In the genomic region with DNA sequence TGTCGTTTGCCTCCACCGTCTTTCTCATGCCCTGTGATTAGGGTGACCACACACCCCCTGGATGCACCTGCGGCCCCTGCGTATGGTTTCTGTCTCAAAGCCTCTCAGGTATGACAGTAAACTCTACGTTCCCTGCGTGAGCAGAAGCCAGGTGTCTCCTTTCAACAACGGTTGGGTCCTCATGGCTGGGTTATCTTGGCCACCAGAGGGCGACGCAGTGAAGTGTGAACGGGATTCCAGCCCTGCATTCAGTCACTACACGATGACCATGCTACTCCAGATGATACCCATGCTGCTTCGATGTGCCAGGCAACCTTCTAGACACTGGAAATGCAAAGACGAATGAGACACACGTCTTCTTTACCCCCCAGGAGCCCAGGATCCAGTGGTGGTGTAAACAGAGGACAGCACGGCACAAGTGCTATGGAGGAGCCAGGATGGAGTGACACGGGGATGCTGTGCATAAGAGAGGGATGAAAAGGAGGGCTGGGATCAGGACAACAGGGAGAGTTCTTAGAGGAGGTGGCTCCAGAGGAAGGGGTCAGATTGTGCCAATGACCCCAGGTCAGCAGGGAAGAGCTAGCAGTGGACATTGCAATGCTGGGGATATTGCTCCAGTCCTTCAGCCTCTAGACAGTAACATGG, we compare ENCODE assay signal across 8 cellular contexts.
DNase-seq lines count a peak whose midpoint lies in the region; ATAC-seq and TF ChIP-seq lines count a peak whose summit lies in the region.

No MANE protein-coding gene starts in this region.

- no peak for ATAC-seq in activated CD8-positive, alpha-beta T cell treated with anti-CD3 and anti-CD28 coated beads for 36 hours
- ATAC-seq in left cardiac atrium = peak in 1 of 2 donors; percentile 24
- no peak for ATAC-seq in HG02798 (IDR thresholded peaks at IDR 0.05; ENCODE audit: poor library complexity, unreplicated experiment)
- no peak for ATAC-seq in HG03095 (IDR thresholded peaks at IDR 0.05; ENCODE audit: unreplicated experiment)

- no peaks in the 10 kb centered on the region for H3K36me3 ChIP-seq in MM.1S (replicated peaks; ENCODE audit: insufficient read depth, low read length)

- H4K20me1 ChIP-seq in MM.1S (ENCODE audit: insufficient read depth, low read length) = no peaks in the 10 kb centered on the region

- intact Hi-C loops in activated CD8-positive, alpha-beta T cell treated with anti-CD3 and anti-CD28 coated beads for 36 hours (cut with micrococcal nuclease) = no loop called here
- intact Hi-C loops in left cardiac atrium (cut with DNase I) = no loop called here

- H3K4me3 Mint-ChIP-seq in activated CD8-positive, alpha-beta T cell treated with anti-CD3 and anti-CD28 coated beads for 36 hours = no peak overlapping the region

- no peaks in the 10 kb centered on the region for H3K9me2 ChIP-seq in MM.1S (replicated peaks; ENCODE audit: insufficient read depth, low read length)

- peak; percentile 35 for TF ChIP-seq CTCF in MM.1S (IDR thresholded peaks at IDR 0.05; ENCODE audit: low read length)
- peak; percentile 64 for TF ChIP-seq CTCF in activated CD8-positive, alpha-beta T cell treated with anti-CD3 and anti-CD28 coated beads for 36 hours (IDR thresholded peaks at IDR 0.05)

- H3K27me3 Mint-ChIP-seq in activated CD8-positive, alpha-beta T cell treated with anti-CD3 and anti-CD28 coated beads for 36 hours = peaks cover 7% of the 10 kb centered on the region

- H3K4me1 Mint-ChIP-seq in activated CD8-positive, alpha-beta T cell treated with anti-CD3 and anti-CD28 coated beads for 36 hours (ENCODE audit: low read depth) = no peaks in the 10 kb centered on the region

- no peaks in the 10 kb centered on the region for H3K79me2 ChIP-seq in MM.1S (ENCODE audit: low read length)

- H3K9ac ChIP-seq in MM.1S (ENCODE audit: low read length) = no peak overlapping the region

- H3K4me1 ChIP-seq in MM.1S (ENCODE audit: low read length) = no peaks in the 10 kb centered on the region

- CTCF ChIA-PET in activated CD8-positive, alpha-beta T cell treated with anti-CD3 and anti-CD28 coated beads for 36 hours (lab: Charles Lee) = interaction anchor here (1.1 to 1.8 kb wide), 4 partner anchors 10 to 205 kb away, joined by 3 to 6 read pairs (median 4); no protein-coding TSS in a partner anchor

- H3F3A ChIP-seq in MM.1S (ENCODE audit: insufficient read depth, low read length) = no peaks in the 10 kb centered on the region

- peak; percentile 64 for DNase-seq in activated CD8-positive, alpha-beta memory T cell treated with anti-CD3 and anti-CD28 coated beads for 24 hours
- no peak for DNase-seq in activated CD8-positive, alpha-beta memory T cell treated with anti-CD3 and anti-CD28 coated beads, Interleukin-2, amount 50 U/mL, for 4 hours
- peak; percentile 20 for DNase-seq in MM.1S
- peak; percentile 57 for DNase-seq in activated CD8-positive, alpha-beta T cell treated with anti-CD3 and anti-CD28 coated beads for 36 hours
- peak; percentile 53 for DNase-seq in left cardiac atrium
- DNase-seq in stimulated activated CD4-positive, alpha-beta T cell treated with anti-CD3 and anti-CD28 coated beads, Interleukin-4, amount 100 ng/mL, for 1 hour = peak; percentile 51

- no peak overlapping the region for H3K4me3 ChIP-seq in MM.1S (ENCODE audit: low read length)

- no peak overlapping the region for H2AFZ ChIP-seq in MM.1S (ENCODE audit: low read length)

- no peaks in the 10 kb centered on the region for H3K27me3 ChIP-seq in MM.1S (replicated peaks; ENCODE audit: insufficient read depth, low read length)

- no peak overlapping the region for H3K27ac Mint-ChIP-seq in activated CD8-positive, alpha-beta T cell treated with anti-CD3 and anti-CD28 coated beads for 36 hours

- H3K4me2 ChIP-seq in MM.1S (ENCODE audit: low read depth, low read length) = no peak overlapping the region

- POLR2A ChIA-PET in activated CD8-positive, alpha-beta T cell treated with anti-CD3 and anti-CD28 coated beads for 36 hours (lab: Charles Lee) = no interaction called here

- H3K36me3 Mint-ChIP-seq in activated CD8-positive, alpha-beta T cell treated with anti-CD3 and anti-CD28 coated beads for 36 hours (ENCODE audit: low read depth) = no peaks in the 10 kb centered on the region

- no peak overlapping the region for H3K27ac ChIP-seq in MM.1S (ENCODE audit: low read length)

- H3K9me3 Mint-ChIP-seq in activated CD8-positive, alpha-beta T cell treated with anti-CD3 and anti-CD28 coated beads for 36 hours = no peaks in the 10 kb centered on the region

- no peaks in the 10 kb centered on the region for H3K9me3 ChIP-seq in MM.1S (replicated peaks; ENCODE audit: insufficient read depth, low read length)
